9 cellular contexts compared by ENCODE assay signal in the genomic region with DNA sequence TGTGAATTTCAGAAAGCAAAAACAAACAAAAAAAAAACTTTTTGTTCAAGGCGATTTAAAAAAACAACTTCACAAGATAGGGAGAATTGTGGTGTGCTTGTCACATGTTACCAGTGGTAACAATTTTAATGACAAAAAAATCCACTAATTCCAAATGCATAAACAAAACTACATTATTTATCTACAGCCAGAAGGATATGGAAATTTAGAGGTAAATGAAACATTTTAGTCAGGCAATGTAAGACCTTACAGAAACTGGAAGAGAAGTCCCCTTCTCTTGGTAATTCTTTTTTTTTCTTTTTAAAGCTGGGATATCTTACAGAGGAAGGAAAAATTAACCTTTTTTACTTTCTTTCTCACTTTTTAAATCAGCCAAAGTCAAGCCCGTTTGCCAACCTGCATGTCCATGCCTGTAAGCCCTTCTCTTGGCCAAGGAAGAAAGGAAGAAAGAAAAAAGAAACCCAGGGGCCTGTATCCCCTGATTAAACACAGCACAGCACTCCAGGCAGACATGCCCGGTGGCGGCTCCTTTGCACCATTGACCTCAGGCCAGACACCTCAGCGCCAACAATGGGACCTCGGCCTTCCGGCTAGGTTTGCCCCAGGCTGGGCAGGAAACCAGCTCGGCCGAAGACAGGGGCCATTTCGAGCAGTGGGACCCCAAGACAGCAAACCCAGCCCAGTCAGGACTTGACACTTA. TPM values are rescaled to one million over a fixed set of nuclear protein-coding genes. Genes with fewer than 3 reads are reported as not detected.
DNase-seq lines count a peak whose midpoint lies in the region; ATAC-seq and TF ChIP-seq lines count a peak whose summit lies in the region.
"Had no signal": no experiment of that assay in that cellular context is flagged by ENCODE, and none has a peak within 500 bp of the region (broad histone marks: within the 10 kb centered on the region; RNA-seq: fewer than 3 reads in every experiment).

No MANE protein-coding gene starts in this region.

- H3K4me3 ChIP-seq in colonic mucosa (peak overlapping the region; percentile 57), prostate gland (peak overlapping the region; percentile 61 to 80)

- no peak for TF ChIP-seq POLR2A in prostate gland (IDR thresholded peaks at IDR 0.05)

- ATAC-seq in HG03354 (IDR thresholded peaks at IDR 0.05; ENCODE audit: poor library complexity, severe bottlenecking, unreplicated experiment) (no peak), HG03432 (IDR thresholded peaks at IDR 0.05; ENCODE audit: unreplicated experiment) (no peak)

- H3K9ac ChIP-seq in colonic mucosa (ENCODE audit: low read depth in 2 of 2, low read length in 2 of 2), result peak overlapping the region; percentile 31 to 98

- intact Hi-C loops in colonic mucosa (cut with DNase I) (no loop called here), prostate gland (cut with DNase I) (no loop called here)

- no peaks in the 10 kb centered on the region for H3K36me3 ChIP-seq in colonic mucosa
- H3K36me3 ChIP-seq in prostate gland, result no peaks in the 10 kb centered on the region

- H3K9me3 ChIP-seq in colonic mucosa, result no peaks in the 10 kb centered on the region
- no peaks in the 10 kb centered on the region for H3K9me3 ChIP-seq in prostate gland

- DNase-seq in Caki2 (ENCODE audit: low read depth) (peak; percentile 65), HT1080 (ENCODE audit: low read depth) (peak; percentile 50), colonic mucosa (no peak), prostate gland (ENCODE audit: low spot score) (no peak), hepatic stellate cell (ENCODE audit: low spot score) (no peak)

- peaks cover 14% of the 10 kb centered on the region for H3K27me3 ChIP-seq in colonic mucosa
- no peaks in the 10 kb centered on the region for H3K27me3 ChIP-seq in prostate gland (replicated peaks; ENCODE audit: insufficient read depth)

- in situ Hi-C loops in Caki2 (cut with HindIII; ENCODE audit: low pct_unique_long_range_greater_than_20kb, low sequenced_read_pairs), result no loop called here

- 4% methylated on average over 10 of the region's 10 CpGs for WGBS in prostate gland

- H3K27ac ChIP-seq in colonic mucosa (peak overlapping the region; percentile 94), prostate gland (peak overlapping the region; percentile 96)
- H3K27ac ChIP-seq: HL-60 had no signal

- H3K4me1 ChIP-seq in colonic mucosa (no peaks in the 10 kb centered on the region), prostate gland (replicated peaks) (no peaks in the 10 kb centered on the region)

- TF ChIP-seq CTCF in colonic mucosa (IDR thresholded peaks at IDR 0.05) (no peak), prostate gland (IDR thresholded peaks at IDR 0.05) (no peak)

RNA-seq across cellular contexts. Expression of gene HOXA10, which starts 3.0 kb away (rescaled TPM):
- total RNA-seq in Caki2 (2014; rRNA removed; shearing (Covaris generic); ENCODE audit: low replicate concordance), result 22.1 and 31.5 TPM in 2 replicates
- total RNA-seq in HT1080 (2014; rRNA removed; shearing (Covaris generic)), result 22.7 and 29.3 TPM in 2 replicates
- 23.2 and 26.9 TPM in 2 replicates for polyA plus RNA-seq in HT1080 (2015; cell fraction: cytosol; rRNA removed)
- 13.9 and 15.3 TPM in 2 replicates for polyA plus RNA-seq in HT1080 (2015; cell fraction: nucleus; rRNA removed)
- total RNA-seq in colonic mucosa, result 10 to 100 TPM; 25.4 to 26.0 TPM
- total RNA-seq in prostate gland, result 10 to 100 TPM; 25.8 to 65.6 TPM
- total RNA-seq: SK-MEL-5 had no signal

RNA-seq across cellular contexts. Expression of gene HOXA9, which starts 5.7 kb away (rescaled TPM):
- 46.9 and 62.2 TPM in 2 replicates for total RNA-seq in Caki2 (2014; rRNA removed; shearing (Covaris generic); ENCODE audit: low replicate concordance)
- total RNA-seq in HT1080 (2014; rRNA removed; shearing (Covaris generic)), result 33.8 and 45.8 TPM in 2 replicates
- 51.8 and 53.3 TPM in 2 replicates for polyA plus RNA-seq in HT1080 (2015; cell fraction: cytosol; rRNA removed)
- 78.8 and 88.3 TPM in 2 replicates for polyA plus RNA-seq in HT1080 (2015; cell fraction: nucleus; rRNA removed)
- total RNA-seq in colonic mucosa, result 10 to 100 TPM; 19.5 to 22.1 TPM
- 10 to 100 TPM; 14.7 to 57.0 TPM for total RNA-seq in prostate gland
- total RNA-seq: SK-MEL-5 had no signal

RNA-seq across cellular contexts. Expression of gene HOXA11, which starts 13.9 kb away (rescaled TPM):
- total RNA-seq in Caki2 (2014; rRNA removed; shearing (Covaris generic); ENCODE audit: low replicate concordance), result not detected in 2 replicates
- not detected in 2 replicates for total RNA-seq in HT1080 (2014; rRNA removed; shearing (Covaris generic))
- not detected in 2 replicates for polyA plus RNA-seq in HT1080 (2015; cell fraction: cytosol; rRNA removed)
- polyA plus RNA-seq in HT1080 (2015; cell fraction: nucleus; rRNA removed), result not detected in 2 replicates
- total RNA-seq in colonic mucosa (1 to 10 TPM; 2.9 to 3.7 TPM), prostate gland (1 to 10 TPM; 8.5 to 9.8 TPM)

RNA-seq across cellular contexts. Expression of gene HOXA7, which starts 14.6 kb away (rescaled TPM):
- 5.1 TPM in 1 of 2 replicates, not detected in the other for total RNA-seq in Caki2 (2014; rRNA removed; shearing (Covaris generic); ENCODE audit: low replicate concordance)
- not detected in 2 replicates for total RNA-seq in HT1080 (2014; rRNA removed; shearing (Covaris generic))
- polyA plus RNA-seq in HT1080 (2015; cell fraction: cytosol; rRNA removed), result 0.41 and 1.0 TPM in 2 replicates
- 0.07 and 0.34 TPM in 2 replicates for polyA plus RNA-seq in HT1080 (2015; cell fraction: nucleus; rRNA removed)
- 10 to 100 TPM; 21.9 to 24.4 TPM for total RNA-seq in colonic mucosa
- total RNA-seq in prostate gland, result 1 to 10 TPM; 2.2 to 4.6 TPM
- total RNA-seq: SK-MEL-5 had no signal

RNA-seq across cellular contexts. Expression of gene HOXA3, which starts 18.7 kb away (rescaled TPM):
- total RNA-seq in Caki2 (2014; rRNA removed; shearing (Covaris generic); ENCODE audit: low replicate concordance), result 3.3 and 32.9 TPM in 2 replicates
- total RNA-seq in HT1080 (2014; rRNA removed; shearing (Covaris generic)), result not detected in 2 replicates
- 0.12 and 0.26 TPM in 2 replicates for polyA plus RNA-seq in HT1080 (2015; cell fraction: cytosol; rRNA removed)
- 0.39 and 0.65 TPM in 2 replicates for polyA plus RNA-seq in HT1080 (2015; cell fraction: nucleus; rRNA removed)
- total RNA-seq in colonic mucosa (10 to 100 TPM; 13.3 to 14.1 TPM), prostate gland (1 to 10 TPM; 2.8 to 3.1 TPM)

Comparison
In these comparisons a context has a peak if more than half of its experiments do, and no peak if none do; other contexts are left out.
1. DNase-seq: peak in Caki2 (single experiment) and HT1080 (single experiment); none in colonic mucosa (single experiment), prostate gland (single experiment) and hepatic stellate cell (single experiment).